14 cellular contexts compared by ENCODE assay signal in the genomic region with DNA sequence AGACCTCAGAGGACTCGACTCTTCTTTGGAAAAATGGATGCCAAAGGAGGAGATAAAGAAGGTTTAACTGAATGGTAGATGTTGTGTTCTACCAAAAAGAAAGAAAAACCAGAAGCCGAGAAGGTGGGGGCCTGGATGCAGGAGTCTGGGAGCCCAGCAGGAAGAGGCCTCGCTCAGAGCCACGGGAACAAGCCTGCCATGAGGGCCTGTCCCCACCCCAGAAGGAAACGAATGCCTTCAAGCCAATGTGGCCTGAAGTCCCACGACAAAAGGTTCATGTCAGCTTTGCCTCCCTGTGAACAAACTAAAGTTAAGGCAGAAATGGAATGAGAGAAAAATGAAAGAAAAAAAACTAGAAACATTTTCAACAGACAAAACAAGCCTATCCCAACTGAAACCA. TPM values are rescaled to one million over a fixed set of nuclear protein-coding genes. Genes with fewer than 3 reads are reported as not detected.
DNase-seq lines count a peak whose midpoint lies in the region; ATAC-seq and TF ChIP-seq lines count a peak whose summit lies in the region.
"Had no signal": no experiment of that assay in that cellular context is flagged by ENCODE, and none has a peak within 500 bp of the region (broad histone marks: within the 10 kb centered on the region; RNA-seq: fewer than 3 reads in every experiment).

No MANE protein-coding gene starts in this region.

- BruUV-seq in mammary epithelial cell (replicated peaks; lab: Mats Ljungman, UMichigan): no TSS peak

- intact Hi-C loops in breast epithelium (cut with DNase I; ENCODE audit: low total_unique reads) (no loop called here), mammary epithelial cell (cut with micrococcal nuclease) (no loop called here), ovary (cut with DNase I) (loop anchor here in 1 of 4 donors (10.0 kb wide), 1 partner anchor 52 kb away; no protein-coding TSS in a partner anchor), upper lobe of right lung (cut with DNase I) (loop anchor here (10.0 kb wide), 1 partner anchor 52 kb away; no protein-coding TSS in a partner anchor)

- no peak overlapping the region for H3K9ac ChIP-seq in mammary epithelial cell (ENCODE audit: insufficient read depth, low read length)
- H3K9ac ChIP-seq: KMS-11 had no signal

- peaks cover 14% of the 10 kb centered on the region for H3K36me3 ChIP-seq in breast epithelium
- no peaks in the 10 kb centered on the region for H3K36me3 ChIP-seq in mammary epithelial cell (ENCODE audit: insufficient read depth, low read length)
- no peaks in the 10 kb centered on the region for H3K36me3 ChIP-seq in ovary
- peaks cover 47% of the 10 kb centered on the region for H3K36me3 ChIP-seq in upper lobe of right lung

- peak overlapping the region; percentile 55 for H3K27ac Mint-ChIP-seq in glutamatergic neuron (ENCODE audit: unreplicated experiment)
- H3K27ac Mint-ChIP-seq: dendritic cell treated with granulocyte-macrophage colony-stimulating factor and Interleukin-4, amounts not matched to agents 40 ng/mL and 50 ng/mL, for 4 days had no signal

- H3K27ac ChIP-seq in breast epithelium (peak overlapping the region; percentile 60 to 83), mammary epithelial cell (ENCODE audit: insufficient read depth, low read depth, low read length) (no peak overlapping the region), ovary (peak overlapping the region in 1 of 2 donors; percentile 65), upper lobe of right lung (peak overlapping the region; percentile 65)
- H3K27ac ChIP-seq: KMS-11 had no signal

- H3K36me3 Mint-ChIP-seq in glutamatergic neuron (ENCODE audit: unreplicated experiment): no peaks in the 10 kb centered on the region

- H3K79me2 ChIP-seq in mammary epithelial cell (ENCODE audit: insufficient read depth, low read length): no peaks in the 10 kb centered on the region

- no peak for TF ChIP-seq CTCF in breast epithelium (IDR thresholded peaks at IDR 0.05)
- no peak for TF ChIP-seq CTCF in mammary epithelial cell (conservative IDR thresholded peaks at IDR 0.05 in 1 of 2, IDR thresholded peaks at IDR 0.05 in 1 of 2; ENCODE audit: extremely low read depth in 1 of 2, insufficient read depth in 1 of 2, low read depth in 1 of 2, low read length in 2 of 2)
- TF ChIP-seq CTCF in glutamatergic neuron (IDR thresholded peaks at IDR 0.05; ENCODE audit: partially characterized antibody, unreplicated experiment): no peak
- TF ChIP-seq CTCF in ovary (IDR thresholded peaks at IDR 0.05): no peak
- TF ChIP-seq CTCF in upper lobe of right lung (IDR thresholded peaks at IDR 0.05): no peak

- DNase-seq in breast epithelium (ENCODE audit: low spot score in 2 of 2): no peak
- no peak for DNase-seq in mammary epithelial cell
- DNase-seq in glutamatergic neuron: no peak
- peak in 3 of 5 donors; percentile 24 to 46 (median 33) for DNase-seq in ovary
- DNase-seq in upper lobe of right lung: no peak
- no peak for DNase-seq in NCI-H187 treated with DMSO at 0.1 percent for 48 hours (lab: John Stamatoyannopoulos, UW)
- DNase-seq: naive thymus-derived CD4-positive, alpha-beta T cell; NCI-H146; NCI-H69 had no signal

- H3K4me2 ChIP-seq in mammary epithelial cell (ENCODE audit: insufficient read depth, low read depth, low read length): no peak overlapping the region
- H3K4me2 ChIP-seq: KMS-11, smooth muscle cell had no signal

- H3K9me3 Mint-ChIP-seq in glutamatergic neuron (ENCODE audit: unreplicated experiment): peaks cover 29% of the 10 kb centered on the region
- H3K9me3 Mint-ChIP-seq: dendritic cell treated with granulocyte-macrophage colony-stimulating factor and Interleukin-4, amounts not matched to agents 40 ng/mL and 50 ng/mL, for 4 days; naive thymus-derived CD4-positive, alpha-beta T cell had no signal

- dilution Hi-C loops in mammary epithelial cell (cut with HindIII; ENCODE audit: low sequenced_read_pairs): loop anchor here (5.0 kb wide), 3 partner anchors 54 to 101 kb away; no protein-coding TSS in a partner anchor

- TF ChIP-seq POLR2A in breast epithelium (IDR thresholded peaks at IDR 0.05) (no peak), ovary (IDR thresholded peaks at IDR 0.05) (no peak)

- H3K4me3 Mint-ChIP-seq in glutamatergic neuron (ENCODE audit: unreplicated experiment): no peak overlapping the region
- H3K4me3 Mint-ChIP-seq: dendritic cell treated with granulocyte-macrophage colony-stimulating factor and Interleukin-4, amounts not matched to agents 40 ng/mL and 50 ng/mL, for 4 days; naive thymus-derived CD4-positive, alpha-beta T cell had no signal

- H2AFZ ChIP-seq in mammary epithelial cell (ENCODE audit: low read depth, low read length): no peak overlapping the region

- peaks cover 44% of the 10 kb centered on the region for H3K27me3 Mint-ChIP-seq in glutamatergic neuron (ENCODE audit: unreplicated experiment)

- H3K4me1 ChIP-seq in breast epithelium (no peaks in the 10 kb centered on the region), mammary epithelial cell (ENCODE audit: insufficient read depth, low read length) (peaks cover 12% of the 10 kb centered on the region), ovary (ENCODE audit: insufficient read depth) (peaks cover 23% of the 10 kb centered on the region), upper lobe of right lung (peaks cover 9% of the 10 kb centered on the region)

- CTCF ChIA-PET in mammary epithelial cell (lab: Charles Lee; ENCODE audit: low non-redundant PET): no interaction called here

- H3K4me3 ChIP-seq in breast epithelium (no peak overlapping the region), mammary epithelial cell (replicated peaks in 1 of 3; ENCODE audit: insufficient read depth in 1 of 3, low read depth in 2 of 3, low read length in 3 of 3) (no peak overlapping the region), ovary (no peak overlapping the region), upper lobe of right lung (no peak overlapping the region)
- H3K4me3 ChIP-seq: smooth muscle cell had no signal

- no peak for TF ChIP-seq EP300 in ovary (IDR thresholded peaks at IDR 0.05)

- peaks cover 15% of the 10 kb centered on the region for H3K4me1 Mint-ChIP-seq in glutamatergic neuron (ENCODE audit: low read depth, unreplicated experiment)

- no peak for ATAC-seq in upper lobe of right lung
- ATAC-seq in HG02981 (IDR thresholded peaks at IDR 0.05; ENCODE audit: unreplicated experiment): no peak
- ATAC-seq in GM21723 (IDR thresholded peaks at IDR 0.05; ENCODE audit: unreplicated experiment): no peak
- ATAC-seq: naive thymus-derived CD4-positive, alpha-beta T cell had no signal

- in situ Hi-C loops in mammary epithelial cell (cut with MboI; ENCODE audit: low sequenced_read_pairs in 2 of 2): no loop called here

- no peaks in the 10 kb centered on the region for H4K20me1 ChIP-seq in mammary epithelial cell (ENCODE audit: insufficient read depth, low read length)

- H3K27me3 ChIP-seq in breast epithelium: no peaks in the 10 kb centered on the region
- H3K27me3 ChIP-seq in mammary epithelial cell (ENCODE audit: insufficient read depth, low read length): no peaks in the 10 kb centered on the region
- H3K27me3 ChIP-seq in ovary: no peaks in the 10 kb centered on the region
- no peaks in the 10 kb centered on the region for H3K27me3 ChIP-seq in upper lobe of right lung

- H3K9me3 ChIP-seq in breast epithelium (no peaks in the 10 kb centered on the region), mammary epithelial cell (replicated peaks; ENCODE audit: insufficient read depth, low read length) (no peaks in the 10 kb centered on the region), ovary (no peaks in the 10 kb centered on the region), upper lobe of right lung (no peaks in the 10 kb centered on the region)

- 81% methylated on average over 6 of the region's 6 CpGs for WGBS in mammary epithelial cell (ENCODE audit: low coverage, missing lambda C conversion rate)
- 10 to 25% (median 13%) methylated on average over 6 of the region's 6 CpGs for WGBS in ovary, 3 donors

RNA-seq across cellular contexts. Expression of a gene that starts 35.0 kb away (rescaled TPM):
- total RNA-seq in breast epithelium (1 to 10 TPM in 2 of 3 donors, under 1 TPM in 1; 0.73 to 3.6 (median 1.9) TPM), mammary epithelial cell (under 1 TPM; 0.50 to 0.54 TPM), glutamatergic neuron (ENCODE audit: unreplicated experiment) (6.1 TPM), ovary (1 to 10 TPM; 2.7 to 7.2 (median 4.5) TPM), upper lobe of right lung (1.9 TPM)
- polyA plus RNA-seq in mammary epithelial cell (0.28 TPM), ovary (1 to 10 TPM in 1 of 2 donors, under 1 TPM in 1; 0.70 to 4.7 TPM)
- not detected for polyA minus RNA-seq in mammary epithelial cell

Comparison
In these comparisons a context has a peak if more than half of its experiments do, and no peak if none do; other contexts are left out.
1. DNase-seq: peak in ovary (3 of 5); none in breast epithelium (0 of 2), mammary epithelial cell (single experiment), glutamatergic neuron (single experiment), upper lobe of right lung (single experiment) and NCI-H187 treated with DMSO at 0.1 percent for 48 hours (single experiment).